In the genomic region with DNA sequence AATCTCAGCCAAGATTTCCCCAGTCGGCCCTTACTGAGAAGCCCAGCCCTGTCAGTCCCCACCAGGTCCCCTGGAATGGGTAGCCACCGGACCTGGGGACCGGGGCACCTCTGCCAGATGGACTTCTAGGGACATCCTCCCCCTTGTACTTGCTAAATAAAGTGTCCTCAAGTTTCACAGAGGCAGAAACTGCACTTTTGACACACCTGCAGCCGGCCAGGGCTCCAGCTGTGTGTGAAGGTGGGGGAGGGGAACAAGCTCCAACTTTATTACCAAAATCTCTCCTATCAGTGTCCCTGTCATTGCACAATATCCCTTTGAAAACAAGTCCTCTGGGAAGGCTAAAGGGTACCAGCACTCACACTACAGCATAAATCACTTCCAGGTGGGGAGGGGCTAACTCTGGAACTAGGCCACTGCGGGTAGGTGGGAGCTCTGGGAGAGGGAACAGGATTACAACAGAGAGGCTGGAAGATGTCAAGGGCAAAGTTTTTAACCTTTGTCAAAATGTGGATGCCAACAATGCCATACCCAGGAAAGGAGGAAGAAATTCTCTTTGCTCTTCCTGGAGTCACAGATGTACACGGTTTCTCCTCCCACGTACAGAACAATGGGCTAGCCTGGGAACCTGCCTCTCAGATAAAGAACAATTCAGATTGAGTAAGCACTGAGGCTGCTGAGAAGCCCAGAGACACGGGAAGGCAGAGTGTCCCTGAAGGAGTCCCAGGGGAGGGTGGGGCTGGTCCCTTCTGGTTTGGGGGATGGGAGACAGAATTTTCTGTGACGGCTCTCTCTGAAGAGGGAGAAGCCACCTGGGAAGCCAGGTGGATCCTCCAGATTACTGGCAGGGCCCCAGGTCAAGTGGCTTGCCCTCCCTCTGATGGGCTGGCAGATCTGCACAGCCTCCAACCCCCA, we compare ENCODE assay signal across 1 cellular context.
TF ChIP-seq lines count a peak whose summit lies in the region.

No MANE protein-coding gene starts in this region.

TF ChIP-seq in A549, 52 proteins besides CTCF, POLR2A, EP300 and RAD21 (continued from another document):
- TF ChIP-seq, protein P1, sequence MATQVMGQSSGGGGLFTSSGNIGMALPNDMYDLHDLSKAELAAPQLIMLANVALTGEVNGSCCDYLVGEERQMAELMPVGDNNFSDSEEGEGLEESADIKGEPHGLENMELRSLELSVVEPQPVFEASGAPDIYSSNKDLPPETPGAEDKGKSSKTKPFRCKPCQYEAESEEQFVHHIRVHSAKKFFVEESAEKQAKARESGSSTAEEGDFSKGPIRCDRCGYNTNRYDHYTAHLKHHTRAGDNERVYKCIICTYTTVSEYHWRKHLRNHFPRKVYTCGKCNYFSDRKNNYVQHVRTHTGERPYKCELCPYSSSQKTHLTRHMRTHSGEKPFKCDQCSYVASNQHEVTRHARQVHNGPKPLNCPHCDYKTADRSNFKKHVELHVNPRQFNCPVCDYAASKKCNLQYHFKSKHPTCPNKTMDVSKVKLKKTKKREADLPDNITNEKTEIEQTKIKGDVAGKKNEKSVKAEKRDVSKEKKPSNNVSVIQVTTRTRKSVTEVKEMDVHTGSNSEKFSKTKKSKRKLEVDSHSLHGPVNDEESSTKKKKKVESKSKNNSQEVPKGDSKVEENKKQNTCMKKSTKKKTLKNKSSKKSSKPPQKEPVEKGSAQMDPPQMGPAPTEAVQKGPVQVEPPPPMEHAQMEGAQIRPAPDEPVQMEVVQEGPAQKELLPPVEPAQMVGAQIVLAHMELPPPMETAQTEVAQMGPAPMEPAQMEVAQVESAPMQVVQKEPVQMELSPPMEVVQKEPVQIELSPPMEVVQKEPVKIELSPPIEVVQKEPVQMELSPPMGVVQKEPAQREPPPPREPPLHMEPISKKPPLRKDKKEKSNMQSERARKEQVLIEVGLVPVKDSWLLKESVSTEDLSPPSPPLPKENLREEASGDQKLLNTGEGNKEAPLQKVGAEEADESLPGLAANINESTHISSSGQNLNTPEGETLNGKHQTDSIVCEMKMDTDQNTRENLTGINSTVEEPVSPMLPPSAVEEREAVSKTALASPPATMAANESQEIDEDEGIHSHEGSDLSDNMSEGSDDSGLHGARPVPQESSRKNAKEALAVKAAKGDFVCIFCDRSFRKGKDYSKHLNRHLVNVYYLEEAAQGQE (IDR thresholded peaks at IDR 0.05): no peak
- TF ChIP-seq ZNF302 (CRISPR knock-in tag; IDR thresholded peaks at IDR 0.05) (no peak), POLR2AphosphoS2 (conservative IDR thresholded peaks at IDR 0.05; ENCODE audit: low read length) (no peak)
TF ChIP-seq in A549: peak in this region for 0.
